ENCODE assay signal across 8 cellular contexts in the genomic region with DNA sequence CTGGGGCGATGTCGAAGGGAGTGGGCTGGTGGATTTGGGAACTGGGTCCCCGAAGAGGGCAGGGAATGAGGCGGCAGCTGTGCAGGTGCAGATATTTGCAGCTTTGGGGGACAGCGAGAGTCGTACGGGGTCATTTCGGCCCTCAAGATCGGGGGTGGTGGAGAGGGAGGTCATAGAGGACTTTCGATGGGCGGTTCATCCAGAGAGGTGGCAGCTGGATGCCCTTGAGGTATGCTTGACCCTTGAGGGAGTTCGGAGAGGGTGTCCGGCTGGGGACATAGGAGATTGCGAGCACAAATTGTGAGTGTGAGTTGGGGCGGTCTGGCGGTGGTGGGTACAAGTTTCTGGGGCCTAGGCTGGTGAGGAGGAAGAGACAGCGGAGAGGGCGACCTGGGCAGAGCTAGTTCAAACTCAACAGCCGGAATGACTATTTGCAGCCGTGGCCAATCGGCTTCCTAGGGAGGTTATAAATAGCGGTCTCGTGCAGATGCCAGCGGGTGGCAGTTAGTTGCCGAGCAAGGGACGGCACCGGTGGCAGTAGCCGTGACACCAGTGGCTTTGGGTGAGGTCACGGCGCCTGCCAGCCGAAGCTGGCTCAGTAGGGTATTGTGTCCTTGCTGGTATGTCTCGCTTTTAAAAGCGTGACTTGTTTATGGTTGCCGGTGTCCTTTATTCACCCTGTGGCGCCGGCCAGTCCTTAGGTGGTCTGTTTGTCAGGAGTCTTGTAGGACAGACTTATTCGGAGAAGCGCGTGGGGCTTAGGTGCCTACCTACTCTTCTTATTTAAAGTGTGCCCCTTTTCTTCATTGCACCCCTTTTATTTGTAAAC.
A peak's percentile ranks its signal among the peaks of the same experiment; 100 is the strongest.
DNase-seq lines count a peak whose midpoint lies in the region; ATAC-seq lines count a peak whose summit lies in the region.

No MANE protein-coding gene starts in this region.

- no peaks in the 10 kb centered on the region for H3K9me3 Mint-ChIP-seq in central memory CD8-positive, alpha-beta T cell

- H3K36me3 Mint-ChIP-seq in central memory CD8-positive, alpha-beta T cell (ENCODE audit: insufficient read depth), result peaks cover 21% of the 10 kb centered on the region

- ATAC-seq in GM18517 (IDR thresholded peaks at IDR 0.05; ENCODE audit: unreplicated experiment) (peak; percentile 62), HG03025 (IDR thresholded peaks at IDR 0.05; ENCODE audit: low FRiP score, unreplicated experiment) (peak; percentile 28)
- ATAC-seq in central memory CD8-positive, alpha-beta T cell (replicated peaks; ENCODE audit: extremely low read depth, poor library complexity, severe bottlenecking), result peak; percentile 79

- peak; percentile 86 for DNase-seq in NCI-H2107 (lab: John Stamatoyannopoulos, UW)
- peak; percentile 46 for DNase-seq in activated CD4-positive, CD25-positive, alpha-beta regulatory T cell treated with anti-CD3 and anti-CD28 coated beads, Interleukin-2, amount 50 U/mL, for 16 hours (ENCODE audit: low read depth, low spot score)
- peak; percentile 55 to 64 for DNase-seq in central memory CD8-positive, alpha-beta T cell (ENCODE audit: low spot score in 2 of 2)
- peak; percentile 25 for DNase-seq in kidney glomerular epithelial cell (lab: John Stamatoyannopoulos, UW)
- DNase-seq in stimulated activated CD4-positive, alpha-beta T cell treated with anti-CD3 and anti-CD28 coated beads, Interleukin-1b, Interleukin-23, amount 100 ng/mL, for 24 hours (ENCODE audit: low read depth in 4 of 4, low spot score in 1 of 4), result peak in 3 of 4 experiments; percentile 27 to 59 (median 45)
- no peak for DNase-seq in HuH-7 (ENCODE audit: low spot score)

- no peaks in the 10 kb centered on the region for H3K27me3 Mint-ChIP-seq in central memory CD8-positive, alpha-beta T cell

- peak overlapping the region; percentile 100 for H3K4me3 Mint-ChIP-seq in central memory CD8-positive, alpha-beta T cell

- H3K27ac Mint-ChIP-seq in central memory CD8-positive, alpha-beta T cell (ENCODE audit: low read depth), result peak overlapping the region; percentile 99

- peaks cover 50% of the 10 kb centered on the region for H3K4me1 Mint-ChIP-seq in central memory CD8-positive, alpha-beta T cell

Comparison
In these comparisons a context has a peak if more than half of its experiments do, and no peak if none do; other contexts are left out.
1. ATAC-seq: peak in every context shown above with its lines; median percentile 79 in central memory CD8-positive, alpha-beta T cell; 62 in GM18517; 28 in HG03025.